Comparison of ENCODE assay signal across 32 cellular contexts in the genomic region with DNA sequence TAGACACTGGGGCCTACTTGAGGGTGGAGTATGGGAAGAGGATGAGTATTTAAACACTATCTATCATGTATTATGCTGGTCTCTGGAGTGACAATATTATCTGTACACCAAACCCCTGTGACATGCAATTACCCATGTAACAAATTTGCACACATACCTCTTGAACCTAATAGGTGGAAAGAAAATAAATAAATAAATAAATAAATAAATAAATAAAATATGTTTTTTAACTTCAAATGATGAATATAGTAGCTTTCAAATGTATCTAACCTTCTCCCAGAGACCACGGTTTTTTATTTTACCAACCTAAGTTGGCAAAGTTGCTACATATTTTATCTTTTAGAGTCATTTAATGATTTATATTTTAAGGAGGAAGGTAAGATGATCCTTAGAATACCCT.
"Had no signal": no experiment of that assay in that cellular context is flagged by ENCODE, and none has a peak within 500 bp of the region (broad histone marks: within the 10 kb centered on the region; RNA-seq: fewer than 3 reads in every experiment).

No MANE protein-coding gene starts in this region.

- H3K36me3 ChIP-seq: adrenal gland, ascending aorta, brain microvascular endothelial cell, breast epithelium, cardiac muscle cell had no signal

- H3K9me3 ChIP-seq: adrenal gland, ascending aorta, body of pancreas, breast epithelium had no signal

- FAIRE-seq: bronchial epithelial cell had no signal

- H3K27ac ChIP-seq: adrenal gland, ascending aorta, body of pancreas, brain microvascular endothelial cell, breast epithelium, cardiac muscle cell had no signal

- ATAC-seq: activated naive CD4-positive, alpha-beta T cell treated with anti-CD3 and anti-CD28 coated beads, Interleukin-2, amount 50 U/mL, for 72 hours; activated naive CD8-positive, alpha-beta T cell treated with anti-CD3 and anti-CD28 coated beads, Interleukin-2, amount 50 U/mL, for 24 hours; activated T-cell treated with anti-CD3 and anti-CD28 coated beads, Interleukin-2, amount 50 U/mL, for 4 hours; activated T-cell treated with anti-CD3 and anti-CD28 coated beads, Interleukin-2, amount 50 U/mL, for 72 hours; activated T-helper 17 cell treated with anti-CD3 and anti-CD28 coated beads, Interleukin-2, amount 50 U/mL, for 72 hours; body of pancreas had no signal

- H3K4me1 ChIP-seq: adrenal gland, ascending aorta, body of pancreas, breast epithelium had no signal

- DNase-seq: activated effector memory CD4-positive, alpha-beta T cell treated with anti-CD3 and anti-CD28 coated beads, Interleukin-2, amount 50 U/mL, for 16 hours; activated effector memory CD4-positive, alpha-beta T cell treated with Interleukin-2 at 50 U/mL for 16 hours; activated gamma-delta T cell; activated gamma-delta T cell treated with Interleukin-2 at 50 U/mL for 16 hours; activated naive CD4-positive, alpha-beta T cell; activated naive CD4-positive, alpha-beta T cell treated with anti-CD3 and anti-CD28 coated beads for 36 hours; activated naive CD4-positive, alpha-beta T cell treated with anti-CD3 and anti-CD28 coated beads, Interleukin-2, amount 10 ng/mL, durations not matched to agents 7 days and 5 days; activated naive CD4-positive, alpha-beta T cell treated with anti-CD3 and anti-CD28 coated beads, Interleukin-2, amount 50 U/mL, for 16 hours; activated naive CD4-positive, alpha-beta T cell treated with Interleukin-2 at 50 U/mL for 16 hours; activated naive CD8-positive, alpha-beta T cell treated with anti-CD3 and anti-CD28 coated beads for 36 hours; activated naive CD8-positive, alpha-beta T cell treated with anti-CD3 and anti-CD28 coated beads, Interleukin-2, amount 10 ng/mL, durations not matched to agents 7 days and 5 days; activated naive CD8-positive, alpha-beta T cell treated with anti-CD3 and anti-CD28 coated beads, Interleukin-2, amount 50 U/mL, for 24 hours; activated T-cell treated with anti-CD3 and anti-CD28 coated beads, Interleukin-2, amount 50 U/mL, for 24 hours; activated T-cell treated with anti-CD3 and anti-CD28 coated beads, Interleukin-2, amount 50 U/mL, for 4 hours; activated T-cell treated with anti-CD3 and anti-CD28 coated beads, Interleukin-2, amount 50 U/mL, for 48 hours; activated T-cell treated with anti-CD3 and anti-CD28 coated beads, Interleukin-2, amount 50 U/mL, for 72 hours; adrenal gland; amniotic stem cell; amygdala; anterior cingulate cortex; aorta; body of pancreas; brain microvascular endothelial cell; caudate nucleus; central memory CD4-positive, alpha-beta T cell; cerebellar nuclear complex had no signal

- H3K4me3 ChIP-seq: adrenal gland, ascending aorta, body of pancreas, breast epithelium, cardiac muscle cell had no signal
